In the genomic region with DNA sequence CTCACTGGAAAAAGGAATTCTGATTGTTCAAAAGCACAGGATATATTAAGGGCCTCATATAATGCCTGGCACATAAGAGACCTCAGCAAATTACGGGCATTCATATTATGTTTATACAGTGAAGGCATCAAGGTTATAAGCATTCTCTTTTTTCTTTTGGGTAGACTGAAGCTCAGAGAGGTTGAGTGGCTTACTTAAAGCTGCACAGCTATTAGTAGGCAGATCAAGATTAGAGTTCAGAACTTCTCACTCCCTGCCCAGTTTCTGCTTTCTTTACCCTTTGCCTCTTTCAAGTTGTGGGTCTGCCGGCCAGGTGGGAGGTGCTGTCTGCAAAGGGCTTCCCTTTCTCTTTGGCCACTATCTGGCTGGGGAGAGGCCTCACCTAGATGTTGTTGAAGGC, we compare ENCODE assay signal across 22 cellular contexts. TPM values are rescaled to one million over a fixed set of nuclear protein-coding genes. Genes with fewer than 3 reads are reported as not detected.
DNase-seq lines count a peak whose midpoint lies in the region; ATAC-seq and TF ChIP-seq lines count a peak whose summit lies in the region.
"Had no signal": no experiment of that assay in that cellular context is flagged by ENCODE, and none has a peak within 500 bp of the region (broad histone marks: within the 10 kb centered on the region; RNA-seq: fewer than 3 reads in every experiment).

No MANE protein-coding gene starts in this region.

- H3K4me3 ChIP-seq in neural progenitor cell, result no peak overlapping the region
- H3K4me3 ChIP-seq: GM12878, HAP-1 had no signal

- peaks cover 5% of the 10 kb centered on the region for H3K4me1 ChIP-seq in neural progenitor cell
- H3K4me1 ChIP-seq: BE2C, HAP-1 had no signal

- no peaks in the 10 kb centered on the region for H4K20me1 ChIP-seq in neural progenitor cell (ENCODE audit: low read depth)

- H3K4me3 Mint-ChIP-seq in activated T-helper 17 cell treated with anti-CD3 and anti-CD28 coated beads, Interleukin-2, amount 50 U/mL, for 72 hours, result no peak overlapping the region
- no peak overlapping the region for H3K4me3 Mint-ChIP-seq in neural progenitor cell
- no peak overlapping the region for H3K4me3 Mint-ChIP-seq in stimulated activated memory B cell treated with anti-CD40 and anti-IgM and Interleukin-4, amounts not matched to agents 10 μg/mL and 1 μg/mL and 100 μg/mL, for 72 hours
- H3K4me3 Mint-ChIP-seq: CD14-positive monocyte; CD8-positive, alpha-beta T cell had no signal

- H3K4me2 ChIP-seq in neural progenitor cell, result no peak overlapping the region

- H3K79me2 ChIP-seq in neural progenitor cell (ENCODE audit: low read depth), result no peaks in the 10 kb centered on the region

- no peak for ATAC-seq in activated T-helper 17 cell treated with anti-CD3 and anti-CD28 coated beads, Interleukin-2, amount 50 U/mL, for 72 hours (replicated peaks)
- no peak for ATAC-seq in stimulated activated memory B cell treated with anti-CD40 and anti-IgM and Interleukin-4, amounts not matched to agents 10 μg/mL and 1 μg/mL and 100 μg/mL, for 72 hours
- no peak for ATAC-seq in activated CD4-positive, CD25-positive, alpha-beta regulatory T cell treated with anti-CD3 and anti-CD28 coated beads, Interleukin-2, amount 50 U/mL, for 24 hours
- ATAC-seq: CD8-positive, alpha-beta T cell; GM12878; HepG2 had no signal

- TF ChIP-seq CTCF in GM13976 (IDR thresholded peaks at IDR 0.05; ENCODE audit: borderline replicate concordance, control extremely low read depth, extremely low read depth, insufficient read depth, missing control alignments), result no peak
- no peak for TF ChIP-seq CTCF in neural progenitor cell (IDR thresholded peaks at IDR 0.05)

- in situ Hi-C loops in GM13976 (cut with MboI; ENCODE audit: low sequenced_read_pairs, unreplicated experiment), result no loop called here

- H3K27ac Mint-ChIP-seq in activated T-helper 17 cell treated with anti-CD3 and anti-CD28 coated beads, Interleukin-2, amount 50 U/mL, for 72 hours, result peak overlapping the region; percentile 46
- peak overlapping the region; percentile 30 for H3K27ac Mint-ChIP-seq in neural progenitor cell
- H3K27ac Mint-ChIP-seq in stimulated activated memory B cell treated with anti-CD40 and anti-IgM and Interleukin-4, amounts not matched to agents 10 μg/mL and 1 μg/mL and 100 μg/mL, for 72 hours, result peak overlapping the region; percentile 76
- H3K27ac Mint-ChIP-seq: CD8-positive, alpha-beta T cell had no signal

- H3K9ac ChIP-seq in neural progenitor cell, result no peak overlapping the region

- peaks cover 9% of the 10 kb centered on the region for H3K4me1 Mint-ChIP-seq in activated T-helper 17 cell treated with anti-CD3 and anti-CD28 coated beads, Interleukin-2, amount 50 U/mL, for 72 hours
- peaks cover 27% of the 10 kb centered on the region for H3K4me1 Mint-ChIP-seq in neural progenitor cell
- H3K4me1 Mint-ChIP-seq in stimulated activated memory B cell treated with anti-CD40 and anti-IgM and Interleukin-4, amounts not matched to agents 10 μg/mL and 1 μg/mL and 100 μg/mL, for 72 hours, result peaks cover 58% of the 10 kb centered on the region

- H3K36me3 Mint-ChIP-seq in activated T-helper 17 cell treated with anti-CD3 and anti-CD28 coated beads, Interleukin-2, amount 50 U/mL, for 72 hours (ENCODE audit: low read depth), result no peaks in the 10 kb centered on the region
- H3K36me3 Mint-ChIP-seq in neural progenitor cell, result no peaks in the 10 kb centered on the region
- peaks cover 90% of the 10 kb centered on the region for H3K36me3 Mint-ChIP-seq in stimulated activated memory B cell treated with anti-CD40 and anti-IgM and Interleukin-4, amounts not matched to agents 10 μg/mL and 1 μg/mL and 100 μg/mL, for 72 hours
- H3K36me3 Mint-ChIP-seq: CD8-positive, alpha-beta T cell had no signal

- no peaks in the 10 kb centered on the region for H3K36me3 ChIP-seq in neural progenitor cell
- H3K36me3 ChIP-seq: BE2C, HAP-1 had no signal

- no peaks in the 10 kb centered on the region for H3K27me3 ChIP-seq in neural progenitor cell

- no peaks in the 10 kb centered on the region for H3K9me3 Mint-ChIP-seq in activated T-helper 17 cell treated with anti-CD3 and anti-CD28 coated beads, Interleukin-2, amount 50 U/mL, for 72 hours
- H3K9me3 Mint-ChIP-seq in neural progenitor cell, result no peaks in the 10 kb centered on the region
- H3K9me3 Mint-ChIP-seq in stimulated activated memory B cell treated with anti-CD40 and anti-IgM and Interleukin-4, amounts not matched to agents 10 μg/mL and 1 μg/mL and 100 μg/mL, for 72 hours, result no peaks in the 10 kb centered on the region
- H3K9me3 Mint-ChIP-seq: CD14-positive monocyte; CD8-positive, alpha-beta T cell had no signal

- no peaks in the 10 kb centered on the region for H3F3A ChIP-seq in neural progenitor cell (ENCODE audit: low read depth)

- H3K9me3 ChIP-seq in neural progenitor cell (ENCODE audit: low read depth), result no peaks in the 10 kb centered on the region
- H3K9me3 ChIP-seq: BE2C, HAP-1 had no signal

- H2AFZ ChIP-seq in neural progenitor cell (replicated peaks), result no peak overlapping the region

- peak; percentile 22 for DNase-seq in GM13976 (ENCODE audit: low spot score)
- DNase-seq in neural progenitor cell (ENCODE audit: low spot score), result no peak
- DNase-seq in HuH-7.5 (ENCODE audit: low spot score), result no peak
- DNase-seq in GOT3 (lab: John Stamatoyannopoulos, UW), result no peak
- no peak for DNase-seq in stimulated activated CD8-positive, alpha-beta memory T cell treated with anti-CD3 and anti-CD28 coated beads, Interleukin-4, amount 100 ng/mL, for 48 hours
- DNase-seq: ACHN; BE2C; CD8-positive, alpha-beta T cell; COR-L47; DMS 273 treated with DMSO at 0.1 percent for 48 hours; DMS53; DND-41; EL had no signal

- H3K27ac ChIP-seq in neural progenitor cell, result no peak overlapping the region

- peaks cover 5% of the 10 kb centered on the region for H3K27me3 Mint-ChIP-seq in activated T-helper 17 cell treated with anti-CD3 and anti-CD28 coated beads, Interleukin-2, amount 50 U/mL, for 72 hours
- peaks cover 10% of the 10 kb centered on the region for H3K27me3 Mint-ChIP-seq in neural progenitor cell (ENCODE audit: insufficient read depth, low read depth)
- no peaks in the 10 kb centered on the region for H3K27me3 Mint-ChIP-seq in stimulated activated memory B cell treated with anti-CD40 and anti-IgM and Interleukin-4, amounts not matched to agents 10 μg/mL and 1 μg/mL and 100 μg/mL, for 72 hours

RNA-seq across cellular contexts. Expression of a gene that starts 18.0 kb away (rescaled TPM):
- 1 to 10 TPM; 4.2 to 4.8 TPM for total RNA-seq in activated T-helper 17 cell treated with anti-CD3 and anti-CD28 coated beads, Interleukin-2, amount 50 U/mL, for 72 hours
- total RNA-seq in neural progenitor cell (ENCODE audit: low replicate concordance), result 0.03 TPM in 1 of 2 replicates, not detected in the other
- total RNA-seq: G401, H4, HepG2 had no signal
